In genomic region chr10:454860-455259, GRCh38 we compare ENCODE assay signal across 8 cellular contexts.
DNase-seq lines count a peak whose midpoint lies in the region; ATAC-seq and TF ChIP-seq lines count a peak whose summit lies in the region.

No MANE protein-coding gene starts in this region.

- no peaks in the 10 kb centered on the region for H4K20me1 ChIP-seq in PC-3 (ENCODE audit: low read length)

- H3K27ac ChIP-seq in PC-3 (ENCODE audit: low read length) (no peak overlapping the region), ovary (no peak overlapping the region)

- in situ Hi-C loops in Caki2 (cut with HindIII; ENCODE audit: low pct_unique_long_range_greater_than_20kb, low sequenced_read_pairs), result no loop called here

- ATAC-seq in PC-3 (peak; percentile 98), esophagus mucosa (peak; percentile 87), HG03442 (IDR thresholded peaks at IDR 0.05; ENCODE audit: unreplicated experiment) (no peak)

- H3K36me3 ChIP-seq in PC-3 (ENCODE audit: low read depth, low read length) (no peaks in the 10 kb centered on the region), ovary (no peaks in the 10 kb centered on the region)

- H3K9me2 ChIP-seq in PC-3 (replicated peaks; ENCODE audit: low read length), result no peaks in the 10 kb centered on the region

- H3K4me1 ChIP-seq in PC-3 (ENCODE audit: insufficient read depth, low read length) (peaks cover 7% of the 10 kb centered on the region), ovary (ENCODE audit: insufficient read depth) (peaks cover 12% of the 10 kb centered on the region)

- TF ChIP-seq EP300 in ovary (IDR thresholded peaks at IDR 0.05), result no peak

- no peaks in the 10 kb centered on the region for H3K79me2 ChIP-seq in PC-3 (ENCODE audit: low read length)

- TF ChIP-seq POLR2A in ovary (IDR thresholded peaks at IDR 0.05), result no peak

- H3K4me3 ChIP-seq in PC-3 (ENCODE audit: low read length) (no peak overlapping the region), ovary (no peak overlapping the region)

- H3K27me3 ChIP-seq in PC-3 (ENCODE audit: low read length) (no peaks in the 10 kb centered on the region), ovary (no peaks in the 10 kb centered on the region)

- intact Hi-C loops in PC-3 (cut with micrococcal nuclease), result no loop called here
- intact Hi-C loops in ovary (cut with DNase I), result no loop called here

- no peak for TF ChIP-seq CTCF in PC-3 (conservative IDR thresholded peaks at IDR 0.05; ENCODE audit: low read depth, low read length)
- TF ChIP-seq CTCF in ovary (IDR thresholded peaks at IDR 0.05), result no peak

- H3K9me3 ChIP-seq in PC-3 (ENCODE audit: low read length), result no peaks in the 10 kb centered on the region
- H3K9me3 ChIP-seq in ovary, result no peaks in the 10 kb centered on the region

- no peaks in the 10 kb centered on the region for H3F3A ChIP-seq in PC-3 (ENCODE audit: low read length, unreplicated experiment)

- 10 to 17% (median 12%) methylated on average over 5 of the region's 5 CpGs for WGBS in ovary, 3 donors

- CTCF ChIA-PET in PC-3 (lab: Charles Lee), result no interaction called here

- H2AFZ ChIP-seq in PC-3 (ENCODE audit: low read length), result no peak overlapping the region

- H3K4me2 ChIP-seq in PC-3 (ENCODE audit: low read length), result no peak overlapping the region

- H3K9ac ChIP-seq in PC-3 (ENCODE audit: low read length), result no peak overlapping the region

- peak; percentile 82 for DNase-seq in Caki2 (ENCODE audit: low read depth)
- DNase-seq in PC-3, result peak; percentile 84
- peak in 4 of 5 donors; percentile 48 to 82 (median 60) for DNase-seq in ovary
- no peak for DNase-seq in NCI-H524 (lab: John Stamatoyannopoulos, UW)
- no peak for DNase-seq in KG1 (lab: John Stamatoyannopoulos, UW)
- DNase-seq in GDM1 (lab: John Stamatoyannopoulos, UW), result no peak

- BruUV-seq in PC-3 (replicated peaks; lab: Mats Ljungman, UMichigan), result no TSS peak

- POLR2A ChIA-PET in PC-3 (lab: Charles Lee; ENCODE audit: unreplicated experiment), result interaction anchor here (0.5 kb wide), 1 partner anchor 249 kb away, joined by 4 read pairs; no protein-coding TSS in a partner anchor

Comparison
In these comparisons a context has a peak if more than half of its experiments do, and no peak if none do; other contexts are left out.
1. DNase-seq: peak in Caki2 (single experiment), PC-3 (single experiment) and ovary (4 of 5); none in NCI-H524 (0 of 2), KG1 (single experiment) and GDM1 (single experiment).